ENCODE assay signal across 1 cellular context in the genomic region with DNA sequence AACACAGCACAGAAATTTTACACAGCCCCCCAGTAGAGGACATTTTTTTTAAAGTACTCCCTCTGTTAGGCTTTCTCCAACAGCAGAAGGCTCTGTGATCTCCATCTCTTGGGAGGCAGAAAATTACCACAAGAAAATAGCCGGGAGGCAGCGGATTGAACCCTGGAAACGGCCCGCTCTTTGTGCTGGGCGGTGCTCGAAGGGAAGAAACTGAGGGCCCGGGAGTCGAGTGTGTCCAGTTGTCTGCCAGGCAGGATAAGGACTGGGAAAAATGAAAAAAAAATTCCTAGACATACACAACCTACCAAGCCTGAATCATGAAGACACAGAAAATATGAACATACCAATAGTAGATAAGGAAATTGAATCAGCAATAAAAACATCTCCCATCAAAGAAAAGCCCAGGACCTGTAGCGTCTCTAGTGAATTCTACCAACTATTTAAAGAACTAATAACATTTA.
TF ChIP-seq lines count a peak whose summit lies in the region.

No MANE protein-coding gene starts in this region.

TF ChIP-seq in GM12878, 131 proteins besides CTCF, POLR2A, EP300 and RAD21:
- TF ChIP-seq, protein P1, sequence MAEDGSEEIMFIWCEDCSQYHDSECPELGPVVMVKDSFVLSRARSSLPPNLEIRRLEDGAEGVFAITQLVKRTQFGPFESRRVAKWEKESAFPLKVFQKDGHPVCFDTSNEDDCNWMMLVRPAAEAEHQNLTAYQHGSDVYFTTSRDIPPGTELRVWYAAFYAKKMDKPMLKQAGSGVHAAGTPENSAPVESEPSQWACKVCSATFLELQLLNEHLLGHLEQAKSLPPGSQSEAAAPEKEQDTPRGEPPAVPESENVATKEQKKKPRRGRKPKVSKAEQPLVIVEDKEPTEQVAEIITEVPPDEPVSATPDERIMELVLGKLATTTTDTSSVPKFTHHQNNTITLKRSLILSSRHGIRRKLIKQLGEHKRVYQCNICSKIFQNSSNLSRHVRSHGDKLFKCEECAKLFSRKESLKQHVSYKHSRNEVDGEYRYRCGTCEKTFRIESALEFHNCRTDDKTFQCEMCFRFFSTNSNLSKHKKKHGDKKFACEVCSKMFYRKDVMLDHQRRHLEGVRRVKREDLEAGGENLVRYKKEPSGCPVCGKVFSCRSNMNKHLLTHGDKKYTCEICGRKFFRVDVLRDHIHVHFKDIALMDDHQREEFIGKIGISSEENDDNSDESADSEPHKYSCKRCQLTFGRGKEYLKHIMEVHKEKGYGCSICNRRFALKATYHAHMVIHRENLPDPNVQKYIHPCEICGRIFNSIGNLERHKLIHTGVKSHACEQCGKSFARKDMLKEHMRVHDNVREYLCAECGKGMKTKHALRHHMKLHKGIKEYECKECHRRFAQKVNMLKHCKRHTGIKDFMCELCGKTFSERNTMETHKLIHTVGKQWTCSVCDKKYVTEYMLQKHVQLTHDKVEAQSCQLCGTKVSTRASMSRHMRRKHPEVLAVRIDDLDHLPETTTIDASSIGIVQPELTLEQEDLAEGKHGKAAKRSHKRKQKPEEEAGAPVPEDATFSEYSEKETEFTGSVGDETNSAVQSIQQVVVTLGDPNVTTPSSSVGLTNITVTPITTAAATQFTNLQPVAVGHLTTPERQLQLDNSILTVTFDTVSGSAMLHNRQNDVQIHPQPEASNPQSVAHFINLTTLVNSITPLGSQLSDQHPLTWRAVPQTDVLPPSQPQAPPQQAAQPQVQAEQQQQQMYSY (CRISPR knock-in tag; IDR thresholded peaks at IDR 0.05), result no peak
- no peak for TF ChIP-seq NR2C1 (IDR thresholded peaks at IDR 0.05)
- TF ChIP-seq, protein P2, sequence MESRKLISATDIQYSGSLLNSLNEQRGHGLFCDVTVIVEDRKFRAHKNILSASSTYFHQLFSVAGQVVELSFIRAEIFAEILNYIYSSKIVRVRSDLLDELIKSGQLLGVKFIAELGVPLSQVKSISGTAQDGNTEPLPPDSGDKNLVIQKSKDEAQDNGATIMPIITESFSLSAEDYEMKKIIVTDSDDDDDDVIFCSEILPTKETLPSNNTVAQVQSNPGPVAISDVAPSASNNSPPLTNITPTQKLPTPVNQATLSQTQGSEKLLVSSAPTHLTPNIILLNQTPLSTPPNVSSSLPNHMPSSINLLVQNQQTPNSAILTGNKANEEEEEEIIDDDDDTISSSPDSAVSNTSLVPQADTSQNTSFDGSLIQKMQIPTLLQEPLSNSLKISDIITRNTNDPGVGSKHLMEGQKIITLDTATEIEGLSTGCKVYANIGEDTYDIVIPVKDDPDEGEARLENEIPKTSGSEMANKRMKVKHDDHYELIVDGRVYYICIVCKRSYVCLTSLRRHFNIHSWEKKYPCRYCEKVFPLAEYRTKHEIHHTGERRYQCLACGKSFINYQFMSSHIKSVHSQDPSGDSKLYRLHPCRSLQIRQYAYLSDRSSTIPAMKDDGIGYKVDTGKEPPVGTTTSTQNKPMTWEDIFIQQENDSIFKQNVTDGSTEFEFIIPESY (IDR thresholded peaks at IDR 0.05), result no peak
- no peak for TF ChIP-seq EZH2 (IDR thresholded peaks at IDR 0.05; ENCODE audit: borderline replicate concordance, control insufficient read depth, low read depth, low read length)
- TF ChIP-seq PML (IDR thresholded peaks at IDR 0.05; ENCODE audit: low read length), result no peak
- TF ChIP-seq, protein P3, sequence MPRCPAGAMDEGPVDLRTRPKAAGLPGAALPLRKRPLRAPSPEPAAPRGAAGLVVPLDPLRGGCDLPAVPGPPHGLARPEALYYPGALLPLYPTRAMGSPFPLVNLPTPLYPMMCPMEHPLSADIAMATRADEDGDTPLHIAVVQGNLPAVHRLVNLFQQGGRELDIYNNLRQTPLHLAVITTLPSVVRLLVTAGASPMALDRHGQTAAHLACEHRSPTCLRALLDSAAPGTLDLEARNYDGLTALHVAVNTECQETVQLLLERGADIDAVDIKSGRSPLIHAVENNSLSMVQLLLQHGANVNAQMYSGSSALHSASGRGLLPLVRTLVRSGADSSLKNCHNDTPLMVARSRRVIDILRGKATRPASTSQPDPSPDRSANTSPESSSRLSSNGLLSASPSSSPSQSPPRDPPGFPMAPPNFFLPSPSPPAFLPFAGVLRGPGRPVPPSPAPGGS (IDR thresholded peaks at IDR 0.05; ENCODE audit: borderline replicate concordance, insufficient read depth, low read depth, low read length, poor library complexity, severe bottlenecking), result no peak
- no peak for TF ChIP-seq STAT1 (conservative IDR thresholded peaks at IDR 0.05)
- TF ChIP-seq, protein P4, sequence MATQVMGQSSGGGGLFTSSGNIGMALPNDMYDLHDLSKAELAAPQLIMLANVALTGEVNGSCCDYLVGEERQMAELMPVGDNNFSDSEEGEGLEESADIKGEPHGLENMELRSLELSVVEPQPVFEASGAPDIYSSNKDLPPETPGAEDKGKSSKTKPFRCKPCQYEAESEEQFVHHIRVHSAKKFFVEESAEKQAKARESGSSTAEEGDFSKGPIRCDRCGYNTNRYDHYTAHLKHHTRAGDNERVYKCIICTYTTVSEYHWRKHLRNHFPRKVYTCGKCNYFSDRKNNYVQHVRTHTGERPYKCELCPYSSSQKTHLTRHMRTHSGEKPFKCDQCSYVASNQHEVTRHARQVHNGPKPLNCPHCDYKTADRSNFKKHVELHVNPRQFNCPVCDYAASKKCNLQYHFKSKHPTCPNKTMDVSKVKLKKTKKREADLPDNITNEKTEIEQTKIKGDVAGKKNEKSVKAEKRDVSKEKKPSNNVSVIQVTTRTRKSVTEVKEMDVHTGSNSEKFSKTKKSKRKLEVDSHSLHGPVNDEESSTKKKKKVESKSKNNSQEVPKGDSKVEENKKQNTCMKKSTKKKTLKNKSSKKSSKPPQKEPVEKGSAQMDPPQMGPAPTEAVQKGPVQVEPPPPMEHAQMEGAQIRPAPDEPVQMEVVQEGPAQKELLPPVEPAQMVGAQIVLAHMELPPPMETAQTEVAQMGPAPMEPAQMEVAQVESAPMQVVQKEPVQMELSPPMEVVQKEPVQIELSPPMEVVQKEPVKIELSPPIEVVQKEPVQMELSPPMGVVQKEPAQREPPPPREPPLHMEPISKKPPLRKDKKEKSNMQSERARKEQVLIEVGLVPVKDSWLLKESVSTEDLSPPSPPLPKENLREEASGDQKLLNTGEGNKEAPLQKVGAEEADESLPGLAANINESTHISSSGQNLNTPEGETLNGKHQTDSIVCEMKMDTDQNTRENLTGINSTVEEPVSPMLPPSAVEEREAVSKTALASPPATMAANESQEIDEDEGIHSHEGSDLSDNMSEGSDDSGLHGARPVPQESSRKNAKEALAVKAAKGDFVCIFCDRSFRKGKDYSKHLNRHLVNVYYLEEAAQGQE (IDR thresholded peaks at IDR 0.05; ENCODE audit: low read depth, low read length), result no peak
- TF ChIP-seq, protein P5, sequence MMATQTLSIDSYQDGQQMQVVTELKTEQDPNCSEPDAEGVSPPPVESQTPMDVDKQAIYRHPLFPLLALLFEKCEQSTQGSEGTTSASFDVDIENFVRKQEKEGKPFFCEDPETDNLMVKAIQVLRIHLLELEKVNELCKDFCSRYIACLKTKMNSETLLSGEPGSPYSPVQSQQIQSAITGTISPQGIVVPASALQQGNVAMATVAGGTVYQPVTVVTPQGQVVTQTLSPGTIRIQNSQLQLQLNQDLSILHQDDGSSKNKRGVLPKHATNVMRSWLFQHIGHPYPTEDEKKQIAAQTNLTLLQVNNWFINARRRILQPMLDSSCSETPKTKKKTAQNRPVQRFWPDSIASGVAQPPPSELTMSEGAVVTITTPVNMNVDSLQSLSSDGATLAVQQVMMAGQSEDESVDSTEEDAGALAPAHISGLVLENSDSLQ (IDR thresholded peaks at IDR 0.05), result no peak
- no peak for TF ChIP-seq POLR2AphosphoS2 (IDR thresholded peaks at IDR 0.05; ENCODE audit: low read depth, low read length)
- no peak for TF ChIP-seq NBN (IDR thresholded peaks at IDR 0.05)
- TF ChIP-seq CHD1 (IDR thresholded peaks at IDR 0.05; ENCODE audit: low read depth, low read length), result no peak
